ENCODE assay signal across 8 cellular contexts in genomic region chr17:2393184-2393953, GRCh38. TPM values are rescaled to one million over a fixed set of nuclear protein-coding genes. Genes with fewer than 3 reads are reported as not detected.
A peak's percentile ranks its signal among the peaks of the same experiment; 100 is the strongest.
DNase-seq lines count a peak whose midpoint lies in the region; ATAC-seq, FAIRE-seq and TF ChIP-seq lines count a peak whose summit lies in the region.

No MANE protein-coding gene starts in this region.

- no peaks in the 10 kb centered on the region; a peak in 1 of 5 replicates for H3K27me3 ChIP-seq in HepG2 (ENCODE audit: control insufficient read depth in 1 of 2, insufficient read depth in 2 of 2, low read length in 2 of 2)

- H3K4me3 ChIP-seq in AG10803 (ENCODE audit: low read length) (peak overlapping the region; percentile 69), HepG2 (replicated peaks in 1 of 3; ENCODE audit: insufficient read depth in 1 of 3, low read depth in 2 of 3, low read length in 3 of 3) (peak overlapping the region; percentile 37 to 72 (median 62); a peak in 5 of 6 replicates)

- H3K4me2 ChIP-seq in HepG2 (ENCODE audit: low read depth, low read length): peak overlapping the region; percentile 77

- peaks cover 3% of the 10 kb centered on the region in 2 experiments; a peak in 2 of 5 replicates for H3K36me3 ChIP-seq in HepG2 (replicated peaks in 1 of 2; ENCODE audit: control insufficient read depth in 1 of 2, insufficient read depth in 2 of 2, low read length in 2 of 2)

- no peak for TF ChIP-seq EP300 in HepG2 (IDR thresholded peaks at IDR 0.05; ENCODE audit: low read depth in 2 of 2, low read length in 2 of 2)
- no peak for TF ChIP-seq EP300 in HepG2 (CRISPR knock-in tag; IDR thresholded peaks at IDR 0.05; ENCODE audit: borderline replicate concordance)

- H3K9me3 ChIP-seq in HepG2 (ENCODE audit: low read length): no peaks in the 10 kb centered on the region

- H3K79me2 ChIP-seq in HepG2 (ENCODE audit: insufficient read depth, low read length): peaks cover 29% of the 10 kb centered on the region

- peak overlapping the region; percentile 80 for H3K9ac ChIP-seq in HepG2 (ENCODE audit: insufficient read depth, low read depth, low read length)

- CTCF ChIA-PET in HepG2 (lab: Yijun Ruan, JAX; ENCODE audit: low intra/inter-chr PET ratio, low total read pairs): no interaction called here

- POLR2A ChIA-PET in HepG2 (lab: Yijun Ruan, JAX): interaction anchor here (1.0 to 2.9 kb wide), 3 partner anchors 8 to 57 kb away, joined by 3 to 13 read pairs (median 10); partner anchors contain the start of genes SGSM2 and TSR1

- H3K4me1 ChIP-seq in HepG2 (ENCODE audit: insufficient read depth, low read length): peaks cover 50% of the 10 kb centered on the region

- TF ChIP-seq CTCF in AG10803 (conservative IDR thresholded peaks at IDR 0.05; ENCODE audit: low read length) (no peak), HepG2 (CRISPR knock-in tag; IDR thresholded peaks at IDR 0.05) (no peak)

- ATAC-seq in GM18909 (IDR thresholded peaks at IDR 0.05; ENCODE audit: poor library complexity, unreplicated experiment) (peak; percentile 49), HG03139 (IDR thresholded peaks at IDR 0.05; ENCODE audit: unreplicated experiment) (peak; percentile 36), HepG2 (peak; percentile 0; the same call in 2 of the 3 replicates)

- BruUV-seq in HepG2 (replicated peaks; lab: Mats Ljungman, UMichigan): no TSS peak

- FAIRE-seq in HepG2 (lab: Jason Lieb, UNC): no peak

- intact Hi-C loops in HepG2 (cut with micrococcal nuclease; ENCODE audit: unreplicated experiment): no loop called here

- H3K27ac ChIP-seq in HepG2 (ENCODE audit: extremely low read length, insufficient read depth, low read length): peak overlapping the region; percentile 80

- TF ChIP-seq POLR2A in HepG2 (IDR thresholded peaks at IDR 0.05; ENCODE audit: insufficient read depth in 1 of 2, low read depth in 2 of 2, low read length in 2 of 2): no peak; a peak in 1 of 4 replicates

- DNase-seq in AG10803 (ENCODE audit: low read depth) (peak; percentile 75), NCI-H460 (ENCODE audit: extremely low read depth, low read depth) (peak; percentile 90), dedifferentiated amniotic fluid mesenchymal stem cell (ENCODE audit: extremely low spot score) (peak; percentile 75), HepG2 (ENCODE audit: low spot score) (peak; percentile 42)
- peak; percentile 90 for DNase-seq in activated CD4-positive, alpha-beta T cell treated with anti-CD3 and anti-CD28 coated beads, Interleukin-2, amount 50 U/mL, for 1 hour
- DNase-seq in stimulated activated CD4-positive, alpha-beta T cell treated with anti-CD3 and anti-CD28 coated beads, Interleukin-2, amount 100 ng/mL, for 4 hours (ENCODE audit: low read depth): peak; percentile 91

- no peak overlapping the region for H2AFZ ChIP-seq in HepG2 (ENCODE audit: low read length)

- TF ChIP-seq RAD21 in HepG2 (CRISPR knock-in tag; IDR thresholded peaks at IDR 0.05): no peak

- H4K20me1 ChIP-seq in HepG2 (ENCODE audit: insufficient read depth, low read length): peaks cover 43% of the 10 kb centered on the region

- in situ Hi-C loops in HepG2 (cut with HindIII; ENCODE audit: extremely low pct_ligation_motif_present, low pct_unique_long_range_greater_than_20kb): no loop called here

- WGBS in HepG2 (ENCODE audit: low lambda C conversion rate): 67% methylated on average over 37 of the region's 99 CpGs

TF ChIP-seq in HepG2, 621 proteins besides CTCF, POLR2A, EP300 and RAD21 (continues in another document):
- TF ChIP-seq ZNF703 (CRISPR knock-in tag; IDR thresholded peaks at IDR 0.05; ENCODE audit: borderline replicate concordance) (0 out of 2 replicates have a peak, but pooled peaks have one; percentile 51), KLF12 (CRISPR knock-in tag; IDR thresholded peaks at IDR 0.05; ENCODE audit: borderline replicate concordance) (0 out of 2 replicates have a peak, but pooled peaks have one; percentile 31)

RNA-seq across cellular contexts. Expression of gene MNT, which starts 7.5 kb away (rescaled TPM):
- total RNA-seq in NCI-H460 (2014; rRNA removed; shearing (Covaris generic)): 8.0 and 10.1 TPM in 2 replicates
- polyA plus RNA-seq in NCI-H460 (2014; cell fraction: nucleus; rRNA removed): 21.5 and 27.3 TPM in 2 replicates
- total RNA-seq in HepG2 (2016; rRNA removed; fragmentation: Illumina TruSeq; extraction: Trizol): 2.3 and 3.5 TPM in 2 replicates
- 0.79 and 1.5 TPM in 2 replicates for total RNA-seq in HepG2 (2016; cell fraction: cytosol; rRNA removed; fragmentation: Illumina TruSeq; extraction: Trizol; ENCODE audit: low read depth)
- 2.0 and 2.9 TPM in 2 replicates for total RNA-seq in HepG2 (2016; cell fraction: insoluble cytoplasmic fraction; rRNA removed; fragmentation: Illumina TruSeq; extraction: Trizol)
- total RNA-seq in HepG2 (2016; cell fraction: membrane; rRNA removed; fragmentation: Illumina TruSeq; extraction: Trizol): 2.3 and 2.4 TPM in 2 replicates
- 3.0 and 3.9 TPM in 2 replicates for total RNA-seq in HepG2 (2016; cell fraction: nucleus; rRNA removed; fragmentation: Illumina TruSeq; extraction: Trizol)
- 1.8 and 2.1 TPM in 2 replicates for polyA plus RNA-seq in HepG2 (2011; rRNA removed)
- 0.86 and 0.92 TPM in 2 replicates for polyA plus RNA-seq in HepG2 (2011; cell fraction: cytosol; rRNA removed)
- 13.6 and 19.3 TPM in 2 replicates for polyA plus RNA-seq in HepG2 (2011; cell fraction: nucleus; rRNA removed)
- 6.6 and 7.5 TPM in 2 replicates for polyA plus RNA-seq in HepG2 (2012)
- polyA plus RNA-seq in HepG2 (2016; cell fraction: cytosol; fragmentation: Illumina TruSeq; extraction: Trizol; ENCODE audit: low read depth): 0.35 and 0.63 TPM in 2 replicates
- 3.1 and 5.6 TPM in 2 replicates for polyA plus RNA-seq in HepG2 (2016; cell fraction: insoluble cytoplasmic fraction; fragmentation: Illumina TruSeq; extraction: Trizol; ENCODE audit: low read depth)
- 1.4 and 1.6 TPM in 2 replicates for polyA plus RNA-seq in HepG2 (2016; cell fraction: membrane; fragmentation: Illumina TruSeq; extraction: Trizol; ENCODE audit: low read depth)
- polyA plus RNA-seq in HepG2 (2016; cell fraction: nucleus; fragmentation: Illumina TruSeq; extraction: Trizol; ENCODE audit: insufficient read depth, low read depth): 14.3 and 17.8 TPM in 2 replicates
- 4.3 and 8.2 TPM in 2 replicates for polyA minus RNA-seq in HepG2 (2011; rRNA and poly(A)+ RNA removed; ENCODE audit: low replicate concordance)
- polyA minus RNA-seq in HepG2 (2011; cell fraction: cytosol; rRNA and poly(A)+ RNA removed): 3.1 and 3.8 TPM in 2 replicates
- polyA minus RNA-seq in HepG2 (2011; cell fraction: nucleus; rRNA and poly(A)+ RNA removed): 8.1 and 8.8 TPM in 2 replicates

RNA-seq across cellular contexts. Expression of gene SGSM2, which starts 56.1 kb away (rescaled TPM):
- 19.1 and 19.4 TPM in 2 replicates for total RNA-seq in NCI-H460 (2014; rRNA removed; shearing (Covaris generic))
- 161 and 205 TPM in 2 replicates for polyA plus RNA-seq in NCI-H460 (2014; cell fraction: nucleus; rRNA removed)
- total RNA-seq in HepG2 (2016; rRNA removed; fragmentation: Illumina TruSeq; extraction: Trizol): 11.3 and 30.4 TPM in 2 replicates
- total RNA-seq in HepG2 (2016; cell fraction: cytosol; rRNA removed; fragmentation: Illumina TruSeq; extraction: Trizol; ENCODE audit: low read depth): 7.6 and 9.3 TPM in 2 replicates
- total RNA-seq in HepG2 (2016; cell fraction: insoluble cytoplasmic fraction; rRNA removed; fragmentation: Illumina TruSeq; extraction: Trizol): 9.9 and 30.6 TPM in 2 replicates
- 11.2 and 13.2 TPM in 2 replicates for total RNA-seq in HepG2 (2016; cell fraction: membrane; rRNA removed; fragmentation: Illumina TruSeq; extraction: Trizol)
- total RNA-seq in HepG2 (2016; cell fraction: nucleus; rRNA removed; fragmentation: Illumina TruSeq; extraction: Trizol): 35.7 and 46.1 TPM in 2 replicates
- 51.3 and 65.4 TPM in 2 replicates for polyA plus RNA-seq in HepG2 (2011; rRNA removed)
- polyA plus RNA-seq in HepG2 (2011; cell fraction: cytosol; rRNA removed): 21.2 and 36.3 TPM in 2 replicates
- 464 and 562 TPM in 2 replicates for polyA plus RNA-seq in HepG2 (2011; cell fraction: nucleus; rRNA removed)
- polyA plus RNA-seq in HepG2 (2012): 23.3 and 40.7 TPM in 2 replicates
- polyA plus RNA-seq in HepG2 (2016; cell fraction: cytosol; fragmentation: Illumina TruSeq; extraction: Trizol; ENCODE audit: low read depth): 3.8 and 4.0 TPM in 2 replicates
- polyA plus RNA-seq in HepG2 (2016; cell fraction: insoluble cytoplasmic fraction; fragmentation: Illumina TruSeq; extraction: Trizol; ENCODE audit: low read depth): 14.4 and 16.9 TPM in 2 replicates
- 7.9 and 8.8 TPM in 2 replicates for polyA plus RNA-seq in HepG2 (2016; cell fraction: membrane; fragmentation: Illumina TruSeq; extraction: Trizol; ENCODE audit: low read depth)
- 128 and 136 TPM in 2 replicates for polyA plus RNA-seq in HepG2 (2016; cell fraction: nucleus; fragmentation: Illumina TruSeq; extraction: Trizol; ENCODE audit: insufficient read depth, low read depth)
- polyA minus RNA-seq in HepG2 (2011; rRNA and poly(A)+ RNA removed; ENCODE audit: low replicate concordance): 30.6 and 64.0 TPM in 2 replicates
- 15.6 and 19.8 TPM in 2 replicates for polyA minus RNA-seq in HepG2 (2011; cell fraction: cytosol; rRNA and poly(A)+ RNA removed)
- 41.3 and 46.7 TPM in 2 replicates for polyA minus RNA-seq in HepG2 (2011; cell fraction: nucleus; rRNA and poly(A)+ RNA removed)

RNA-seq across cellular contexts. Expression of gene TSR1, which starts 57.1 kb away (rescaled TPM):
- total RNA-seq in NCI-H460 (2014; rRNA removed; shearing (Covaris generic)): 39.9 and 50.1 TPM in 2 replicates
- polyA plus RNA-seq in NCI-H460 (2014; cell fraction: nucleus; rRNA removed): 100 and 115 TPM in 2 replicates
- total RNA-seq in HepG2 (2016; rRNA removed; fragmentation: Illumina TruSeq; extraction: Trizol): 65.8 and 75.8 TPM in 2 replicates
- total RNA-seq in HepG2 (2016; cell fraction: cytosol; rRNA removed; fragmentation: Illumina TruSeq; extraction: Trizol; ENCODE audit: low read depth): 6.6 and 6.8 TPM in 2 replicates
- 68.7 and 76.2 TPM in 2 replicates for total RNA-seq in HepG2 (2016; cell fraction: insoluble cytoplasmic fraction; rRNA removed; fragmentation: Illumina TruSeq; extraction: Trizol)
- 16.3 and 19.0 TPM in 2 replicates for total RNA-seq in HepG2 (2016; cell fraction: membrane; rRNA removed; fragmentation: Illumina TruSeq; extraction: Trizol)
- 55.3 and 57.6 TPM in 2 replicates for total RNA-seq in HepG2 (2016; cell fraction: nucleus; rRNA removed; fragmentation: Illumina TruSeq; extraction: Trizol)
- 7.1 and 7.2 TPM in 2 replicates for polyA plus RNA-seq in HepG2 (2011; rRNA removed)
- 4.8 and 5.9 TPM in 2 replicates for polyA plus RNA-seq in HepG2 (2011; cell fraction: cytosol; rRNA removed)
- polyA plus RNA-seq in HepG2 (2011; cell fraction: nucleus; rRNA removed): 17.4 and 22.0 TPM in 2 replicates
- polyA plus RNA-seq in HepG2 (2012): 22.0 and 25.7 TPM in 2 replicates
- polyA plus RNA-seq in HepG2 (2016; cell fraction: cytosol; fragmentation: Illumina TruSeq; extraction: Trizol; ENCODE audit: low read depth): 3.5 and 3.7 TPM in 2 replicates
- polyA plus RNA-seq in HepG2 (2016; cell fraction: insoluble cytoplasmic fraction; fragmentation: Illumina TruSeq; extraction: Trizol; ENCODE audit: low read depth): 56.2 and 57.1 TPM in 2 replicates
- polyA plus RNA-seq in HepG2 (2016; cell fraction: membrane; fragmentation: Illumina TruSeq; extraction: Trizol; ENCODE audit: low read depth): 8.9 and 9.7 TPM in 2 replicates
- 56.6 and 58.6 TPM in 2 replicates for polyA plus RNA-seq in HepG2 (2016; cell fraction: nucleus; fragmentation: Illumina TruSeq; extraction: Trizol; ENCODE audit: insufficient read depth, low read depth)
- polyA minus RNA-seq in HepG2 (2011; rRNA and poly(A)+ RNA removed; ENCODE audit: low replicate concordance): 18.4 and 38.7 TPM in 2 replicates
- 21.0 and 22.0 TPM in 2 replicates for polyA minus RNA-seq in HepG2 (2011; cell fraction: cytosol; rRNA and poly(A)+ RNA removed)
- polyA minus RNA-seq in HepG2 (2011; cell fraction: nucleus; rRNA and poly(A)+ RNA removed): 43.1 and 48.6 TPM in 2 replicates

Comparison
In these comparisons a context has a peak if more than half of its experiments do, and no peak if none do; other contexts are left out.
1. Peak in every context shown above with its lines: DNase-seq, ATAC-seq, H3K4me3 ChIP-seq and H3K27ac ChIP-seq.